Comparison of ENCODE assay signal across 8 cellular contexts in genomic region chr19:9309974-9310446, GRCh38. TPM values are rescaled to one million over a fixed set of nuclear protein-coding genes. Genes with fewer than 3 reads are reported as not detected.
DNase-seq lines count a peak whose midpoint lies in the region; ATAC-seq and TF ChIP-seq lines count a peak whose summit lies in the region.

No MANE protein-coding gene starts in this region.

- H3K27ac Mint-ChIP-seq in MCF 10A (ENCODE audit: low read depth, unreplicated experiment) = peak overlapping the region; percentile 81

- peak; percentile 67 for ATAC-seq in GM21786 (IDR thresholded peaks at IDR 0.05; ENCODE audit: unreplicated experiment)

- peak overlapping the region; percentile 92 for H3K4me3 Mint-ChIP-seq in MCF 10A (ENCODE audit: unreplicated experiment)

- peaks cover 8% of the 10 kb centered on the region for H3K36me3 Mint-ChIP-seq in MCF 10A (ENCODE audit: insufficient read depth, unreplicated experiment)

- peaks cover 6% of the 10 kb centered on the region for H3K4me1 Mint-ChIP-seq in MCF 10A (ENCODE audit: insufficient read depth, unreplicated experiment)

- peak overlapping the region; percentile 99 for H2AFZ ChIP-seq in KMS-11 (ENCODE audit: low read depth)

- TF ChIP-seq CTCF in GM06990 (IDR thresholded peaks at IDR 0.05; ENCODE audit: insufficient read depth, low read length, poor library complexity, severe bottlenecking) = no peak
- no peak for TF ChIP-seq CTCF in KMS-11 (conservative IDR thresholded peaks at IDR 0.05; ENCODE audit: low read depth, low read length)
- no peak for TF ChIP-seq CTCF in MCF 10A (IDR thresholded peaks at IDR 0.05; ENCODE audit: unreplicated experiment)

- H3K27ac ChIP-seq in KMS-11 = peak overlapping the region; percentile 68
- peak overlapping the region in 20 of 21 experiments; percentile 87 to 99 (median 96) for H3K27ac ChIP-seq in skin epidermis

- CTCF ChIA-PET in MCF 10A (lab: Yijun Ruan, JAX) = interaction anchor here (1.1 to 3.3 kb wide), 4 partner anchors 13 to 276 kb away, joined by 3 to 8 read pairs (median 4); partner anchors contain the start of gene ZNF266

- peaks cover 6% of the 10 kb centered on the region for H3K9me3 ChIP-seq in iPS-18c (ENCODE audit: control insufficient read depth, insufficient read depth, low read length)

- H3K4me2 ChIP-seq in KMS-11 = peak overlapping the region; percentile 38

- H3K9ac ChIP-seq in KMS-11 = peak overlapping the region; percentile 65; the same call in 1 of the 2 replicates

- H3K4me3 ChIP-seq in GM06990 (replicated peaks; ENCODE audit: low read depth, low read length) (peak overlapping the region; percentile 72), KMS-11 (IDR thresholded peaks at IDR 0.05; ENCODE audit: insufficient read depth, low read depth, low read length) (no peak overlapping the region), iPS-18c (ENCODE audit: insufficient read depth, low read depth, low read length) (peak overlapping the region; percentile 92), skin epidermis (peak overlapping the region; percentile 62 to 95 (median 89))

- H3K4me1 ChIP-seq in KMS-11 (ENCODE audit: low read depth, poor library complexity, severe bottlenecking) = peaks cover 16% of the 10 kb centered on the region

- POLR2A ChIA-PET in MCF 10A (lab: Yijun Ruan, JAX) = interaction anchor here (1.2 to 2.6 kb wide), 6 partner anchors 12 to 518 kb away, joined by 3 to 14 read pairs (median 4); partner anchors contain the start of genes UBL5, ZNF121, ZNF266 and ZNF559

- H3K9me3 Mint-ChIP-seq in MCF 10A (ENCODE audit: unreplicated experiment) = peaks cover 8% of the 10 kb centered on the region

- BruUV-seq in MCF 10A (replicated peaks; lab: Mats Ljungman, UMichigan) = no TSS peak

- H3K27me3 Mint-ChIP-seq in MCF 10A (ENCODE audit: insufficient read depth, unreplicated experiment) = no peaks in the 10 kb centered on the region

- H3K79me2 ChIP-seq in KMS-11 (ENCODE audit: insufficient read depth, low read depth) = no peaks in the 10 kb centered on the region

- no peaks in the 10 kb centered on the region for H3K27me3 ChIP-seq in GM06990 (replicated peaks; ENCODE audit: control insufficient read depth, insufficient read depth, low read length)
- H3K27me3 ChIP-seq in KMS-11 (ENCODE audit: insufficient read depth, low read depth) = no peaks in the 10 kb centered on the region

- DNase-seq in GM06990 (ENCODE audit: extremely low read depth, insufficient read length) (no peak), MCF 10A (ENCODE audit: unreplicated experiment) (peak; percentile 93), NAMALWA (ENCODE audit: low spot score) (no peak)

- no peaks in the 10 kb centered on the region for H4K20me1 ChIP-seq in KMS-11 (ENCODE audit: insufficient read depth)

- H3K36me3 ChIP-seq in GM06990 (ENCODE audit: control insufficient read depth, insufficient read depth, low read length) = no peaks in the 10 kb centered on the region
- H3K36me3 ChIP-seq in KMS-11 (ENCODE audit: insufficient read depth) = no peaks in the 10 kb centered on the region

- intact Hi-C loops in MCF 10A (cut with micrococcal nuclease) = loop anchor here (2.0 to 5.0 kb wide), 3 partner anchors 125 to 482 kb away; partner anchors contain the start of gene ZNF266

TF ChIP-seq in PFSK-1, 5 proteins besides CTCF, POLR2A, EP300 and RAD21:
- TF ChIP-seq TAF1 (IDR thresholded peaks at IDR 0.05; ENCODE audit: borderline replicate concordance, insufficient read depth, low read length) = no peak
- 0 out of 2 replicates have a peak, but pooled peaks have one; percentile 41 for TF ChIP-seq POLR2AphosphoS5 (IDR thresholded peaks at IDR 0.05; ENCODE audit: low read depth, low read length)
- no peak for TF ChIP-seq REST (IDR thresholded peaks at IDR 0.05; ENCODE audit: insufficient read depth in 1 of 2, low read depth in 2 of 2, low read length in 2 of 2)

RNA-seq across cellular contexts. Expression of gene ZNF699, which starts 0.4 kb away (rescaled TPM):
- 0.41 TPM for polyA plus RNA-seq in PFSK-1 (2012; ENCODE audit: insufficient read length, low read depth)
- 6.4 and 6.7 TPM in 2 replicates for total RNA-seq in MCF 10A (2022)

RNA-seq across cellular contexts. Expression of gene ZNF559, which starts 14.0 kb away (rescaled TPM):
- polyA plus RNA-seq in PFSK-1 (2012; ENCODE audit: insufficient read length, low read depth) = 5.2 TPM
- 10.7 and 13.1 TPM in 2 replicates for total RNA-seq in MCF 10A (2022)

RNA-seq across cellular contexts. Expression of gene ZNF177, which starts 52.8 kb away (rescaled TPM):
- 0.38 TPM for polyA plus RNA-seq in PFSK-1 (2012; ENCODE audit: insufficient read length, low read depth)
- total RNA-seq in MCF 10A (2022) = 0.79 and 3.0 TPM in 2 replicates

RNA-seq across cellular contexts. Expression of gene OR7E24, which starts 59.3 kb away (rescaled TPM):
- not detected for polyA plus RNA-seq in PFSK-1 (2012; ENCODE audit: insufficient read length, low read depth)
- not detected in 2 replicates for total RNA-seq in MCF 10A (2022)
